ENCODE assay signal across 1 cellular context in the genomic region with DNA sequence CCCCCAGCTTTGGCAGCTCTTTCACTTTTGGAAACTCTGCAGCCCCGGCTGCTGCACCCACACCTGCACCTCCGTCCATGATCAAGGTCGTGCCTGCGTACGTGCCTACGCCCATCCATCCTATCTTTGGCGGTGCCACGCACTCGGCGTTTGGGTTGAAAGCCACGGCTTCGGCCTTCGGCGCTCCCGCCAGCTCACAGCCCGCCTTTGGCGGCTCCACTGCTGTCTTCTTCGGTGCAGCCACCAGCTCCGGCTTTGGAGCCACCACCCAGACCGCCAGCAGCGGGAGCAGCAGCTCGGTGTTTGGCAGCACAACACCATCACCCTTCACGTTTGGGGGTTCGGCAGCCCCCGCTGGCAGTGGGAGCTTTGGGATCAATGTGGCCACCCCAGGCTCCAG. TPM values are rescaled to one million over a fixed set of nuclear protein-coding genes. Genes with fewer than 3 reads are reported as not detected.
"Had no signal": no experiment of that assay in that cellular context is flagged by ENCODE, and none has a peak within 500 bp of the region (broad histone marks: within the 10 kb centered on the region; RNA-seq: fewer than 3 reads in every experiment).

No MANE protein-coding gene starts in this region.

RNA-seq across cellular contexts. Expression of a gene that starts 26.3 kb away (rescaled TPM):
- total RNA-seq: ascending aorta had no signal
